ENCODE assay signal across 10 cellular contexts in the genomic region with DNA sequence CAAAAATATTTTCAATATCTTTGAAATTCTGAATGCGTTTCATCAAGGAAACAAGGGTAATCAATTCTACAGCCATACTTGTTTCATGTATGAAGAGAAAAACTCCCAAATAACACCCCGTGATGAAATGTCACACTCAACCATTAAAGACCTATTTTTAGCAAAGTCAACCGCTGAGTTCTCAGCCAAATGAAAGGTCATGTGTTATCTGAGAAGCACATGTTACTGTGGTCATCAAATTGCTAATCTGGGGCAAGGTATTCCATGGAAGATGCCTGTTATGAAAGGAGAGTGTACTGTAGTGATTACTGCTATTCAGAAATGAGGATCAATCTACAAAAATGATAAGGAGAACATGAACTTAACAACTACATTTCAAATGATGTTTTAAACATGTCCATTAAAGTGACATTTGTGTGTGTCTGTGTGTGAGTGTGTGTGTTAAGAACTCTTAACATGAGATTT.
DNase-seq lines count a peak whose midpoint lies in the region; ATAC-seq and TF ChIP-seq lines count a peak whose summit lies in the region.
"Had no signal": no experiment of that assay in that cellular context is flagged by ENCODE, and none has a peak within 500 bp of the region (broad histone marks: within the 10 kb centered on the region; RNA-seq: fewer than 3 reads in every experiment).

No MANE protein-coding gene starts in this region.

- peaks cover 15% of the 10 kb centered on the region for H3K36me3 Mint-ChIP-seq in activated T-cell treated with anti-CD3 and anti-CD28 coated beads, Interleukin-2, amount 50 U/mL, for 24 hours (ENCODE audit: low read depth)
- peaks cover 20% of the 10 kb centered on the region for H3K36me3 Mint-ChIP-seq in T-cell
- peaks cover 25 to 36% of the 10 kb centered on the region in 2 donors for H3K36me3 Mint-ChIP-seq in stimulated activated naive B cell treated with anti-CD40 and anti-IgM and Interleukin-4, amounts not matched to agents 10 μg/mL and 1 μg/mL and 100 μg/mL, for 72 hours

- no peak overlapping the region for H3K27ac ChIP-seq in colonic mucosa
- H3K27ac ChIP-seq in adrenal gland: no peak overlapping the region
- H3K27ac ChIP-seq: BLaER1 treated with 17β-estradiol and CSF1 and Interleukin-3, amounts not matched to agents 10 nM and 100 nM had no signal

- no peak for TF ChIP-seq CTCF in colonic mucosa (IDR thresholded peaks at IDR 0.05)
- no peak for TF ChIP-seq CTCF in adrenal gland (IDR thresholded peaks at IDR 0.05)
- no peak for TF ChIP-seq CTCF in GM10266 (IDR thresholded peaks at IDR 0.05; ENCODE audit: control insufficient read depth, insufficient read depth, low read depth, missing control alignments)

- H3K36me3 ChIP-seq in colonic mucosa (no peaks in the 10 kb centered on the region), adrenal gland (replicated peaks in 1 of 2) (no peaks in the 10 kb centered on the region)

- no peak for DNase-seq in activated T-cell treated with anti-CD3 and anti-CD28 coated beads, Interleukin-2, amount 50 U/mL, for 24 hours
- DNase-seq in activated T-cell treated with anti-CD3 and anti-CD28 coated beads, Interleukin-2, amount 50 U/mL, for 1 hour: no peak
- DNase-seq in T-cell (no peak), colonic mucosa (no peak), adrenal gland (no peak), GM10266 (ENCODE audit: extremely low spot score) (no peak)
- DNase-seq in stimulated activated naive B cell treated with anti-CD40 and anti-IgM and Interleukin-4, amounts not matched to agents 10 μg/mL and 1 μg/mL and 100 μg/mL, for 72 hours: no peak

- no peaks in the 10 kb centered on the region for H3K27me3 ChIP-seq in colonic mucosa
- no peaks in the 10 kb centered on the region for H3K27me3 ChIP-seq in adrenal gland
- H3K27me3 ChIP-seq: BLaER1 treated with 17β-estradiol and CSF1 and Interleukin-3, amounts not matched to agents 10 nM and 100 nM had no signal

- no peak for TF ChIP-seq POLR2A in adrenal gland (IDR thresholded peaks at IDR 0.05)

- ATAC-seq in HG03039 (IDR thresholded peaks at IDR 0.05; ENCODE audit: unreplicated experiment): peak; percentile 45
- ATAC-seq in T-cell (replicated peaks in 1 of 4): no peak
- ATAC-seq in stimulated activated naive B cell treated with anti-CD40 and anti-IgM and Interleukin-4, amounts not matched to agents 10 μg/mL and 1 μg/mL and 100 μg/mL, for 72 hours (replicated peaks): peak; percentile 72 to 74
- ATAC-seq: sciatic nerve had no signal

- no peaks in the 10 kb centered on the region for H3K27me3 Mint-ChIP-seq in activated T-cell treated with anti-CD3 and anti-CD28 coated beads, Interleukin-2, amount 50 U/mL, for 24 hours
- H3K27me3 Mint-ChIP-seq in T-cell: no peaks in the 10 kb centered on the region
- no peaks in the 10 kb centered on the region for H3K27me3 Mint-ChIP-seq in stimulated activated naive B cell treated with anti-CD40 and anti-IgM and Interleukin-4, amounts not matched to agents 10 μg/mL and 1 μg/mL and 100 μg/mL, for 72 hours

- H3K9me3 ChIP-seq in colonic mucosa (no peaks in the 10 kb centered on the region), adrenal gland (replicated peaks in 1 of 3) (no peaks in the 10 kb centered on the region)

- H3K4me3 ChIP-seq in colonic mucosa (no peak overlapping the region), adrenal gland (no peak overlapping the region)
- H3K4me3 ChIP-seq: BLaER1 treated with 17β-estradiol and CSF1 and Interleukin-3, amounts not matched to agents 10 nM and 100 nM had no signal

- intact Hi-C loops in colonic mucosa (cut with DNase I) (no loop called here), adrenal gland (cut with DNase I) (no loop called here)

- POLR2A ChIA-PET in T-cell (lab: Charles Lee): no interaction called here

- H3K4me3 Mint-ChIP-seq in activated T-cell treated with anti-CD3 and anti-CD28 coated beads, Interleukin-2, amount 50 U/mL, for 24 hours: no peak overlapping the region
- no peak overlapping the region for H3K4me3 Mint-ChIP-seq in T-cell
- peak overlapping the region; percentile 48 to 51 for H3K4me3 Mint-ChIP-seq in stimulated activated naive B cell treated with anti-CD40 and anti-IgM and Interleukin-4, amounts not matched to agents 10 μg/mL and 1 μg/mL and 100 μg/mL, for 72 hours

- H3K4me1 ChIP-seq in colonic mucosa (peaks cover 3% of the 10 kb centered on the region), adrenal gland (replicated peaks in 1 of 2) (no peaks in the 10 kb centered on the region)

- H3K9ac ChIP-seq in colonic mucosa (ENCODE audit: low read depth in 2 of 2, low read length in 2 of 2): no peak overlapping the region
- H3K9ac ChIP-seq: BLaER1 treated with 17β-estradiol and CSF1 and Interleukin-3, amounts not matched to agents 10 nM and 100 nM had no signal

- peak overlapping the region; percentile 53 for H3K27ac Mint-ChIP-seq in activated T-cell treated with anti-CD3 and anti-CD28 coated beads, Interleukin-2, amount 50 U/mL, for 24 hours
- H3K27ac Mint-ChIP-seq in T-cell: peak overlapping the region; percentile 64 to 68
- H3K27ac Mint-ChIP-seq in stimulated activated naive B cell treated with anti-CD40 and anti-IgM and Interleukin-4, amounts not matched to agents 10 μg/mL and 1 μg/mL and 100 μg/mL, for 72 hours: peak overlapping the region; percentile 95

- CTCF ChIA-PET in T-cell (lab: Charles Lee): interaction anchor here in 1 of 2 donors (0.7 kb wide), 1 partner anchor 115 kb away, joined by 3 read pairs; no protein-coding TSS in a partner anchor

- 36 to 45% (median 42%) methylated on average over 3 of the region's 3 CpGs for WGBS in adrenal gland, 4 donors

- no peaks in the 10 kb centered on the region for H3K9me3 Mint-ChIP-seq in activated T-cell treated with anti-CD3 and anti-CD28 coated beads, Interleukin-2, amount 50 U/mL, for 24 hours
- no peaks in the 10 kb centered on the region for H3K9me3 Mint-ChIP-seq in T-cell
- H3K9me3 Mint-ChIP-seq in stimulated activated naive B cell treated with anti-CD40 and anti-IgM and Interleukin-4, amounts not matched to agents 10 μg/mL and 1 μg/mL and 100 μg/mL, for 72 hours: peaks cover 0 to 2% of the 10 kb centered on the region in 2 donors

- peaks cover 63% of the 10 kb centered on the region for H3K4me1 Mint-ChIP-seq in activated T-cell treated with anti-CD3 and anti-CD28 coated beads, Interleukin-2, amount 50 U/mL, for 24 hours (ENCODE audit: low read depth)
- peaks cover 50 to 57% (median 53%) of the 10 kb centered on the region in 3 donors for H3K4me1 Mint-ChIP-seq in T-cell
- H3K4me1 Mint-ChIP-seq in stimulated activated naive B cell treated with anti-CD40 and anti-IgM and Interleukin-4, amounts not matched to agents 10 μg/mL and 1 μg/mL and 100 μg/mL, for 72 hours: peaks cover 37 to 53% of the 10 kb centered on the region in 2 donors

Comparison
In these comparisons a context has a peak if more than half of its experiments do, and no peak if none do; other contexts are left out.
1. H3K4me3 Mint-ChIP-seq: peak in stimulated activated naive B cell treated with anti-CD40 and anti-IgM and Interleukin-4, amounts not matched to agents 10 μg/mL and 1 μg/mL and 100 μg/mL, for 72 hours (2 of 2); none in activated T-cell treated with anti-CD3 and anti-CD28 coated beads, Interleukin-2, amount 50 U/mL, for 24 hours (single experiment) and T-cell (0 of 3).
2. ATAC-seq: peak in HG03039 (single experiment) and stimulated activated naive B cell treated with anti-CD40 and anti-IgM and Interleukin-4, amounts not matched to agents 10 μg/mL and 1 μg/mL and 100 μg/mL, for 72 hours (2 of 2); none in T-cell (0 of 4).
3. Peak in every context shown above with its lines, with median percentiles within 50 percentile points of each other: H3K27ac Mint-ChIP-seq.